Comparison of ENCODE assay signal across 17 cellular contexts in genomic region chr7:889391-889790, GRCh38. TPM values are rescaled to one million over a fixed set of nuclear protein-coding genes. Genes with fewer than 3 reads are reported as not detected.
A peak's percentile ranks its signal among the peaks of the same experiment; 100 is the strongest.
DNase-seq lines count a peak whose midpoint lies in the region; ATAC-seq and TF ChIP-seq lines count a peak whose summit lies in the region.
"Had no signal": no experiment of that assay in that cellular context is flagged by ENCODE, and none has a peak within 500 bp of the region (broad histone marks: within the 10 kb centered on the region; RNA-seq: fewer than 3 reads in every experiment).

No MANE protein-coding gene starts in this region.

- WGBS in IMR-90 (ENCODE audit: extremely low coverage in 2 of 2, insufficient read length in 1 of 2), 2 experiments: no CpG with 5 or more reads among the region's 18 CpGs
- WGBS in trophoblast cell (ENCODE audit: extremely low coverage, insufficient coverage, insufficient read length): no CpG with 5 or more reads among the region's 18 CpGs
- whole genome bisulfite sequencing in mesenchymal stem cell: 88% methylated on average over 5 of the region's 18 CpGs

- TF ChIP-seq CTCF in Calu3 (IDR thresholded peaks at IDR 0.05; ENCODE audit: unreplicated experiment) (no peak), IMR-90 (conservative IDR thresholded peaks at IDR 0.05; ENCODE audit: low read depth, low read length) (no peak)

- TF ChIP-seq POLR2A in IMR-90 (IDR thresholded peaks at IDR 0.05; ENCODE audit: low read depth, low read length): no peak

- H4K5ac ChIP-seq in IMR-90 (ENCODE audit: low read depth, low read length): no peak overlapping the region

- no peak overlapping the region for H2BK20ac ChIP-seq in IMR-90 (ENCODE audit: low read depth, low read length)

- dilution Hi-C loops in IMR-90 (cut with HindIII; ENCODE audit: low sequenced_read_pairs, unreplicated experiment): no loop called here

- H3K56ac ChIP-seq in IMR-90 (ENCODE audit: extremely low read depth, insufficient read depth, low read length): no peak overlapping the region

- H3K4me1 ChIP-seq in IMR-90 (ENCODE audit: control insufficient read depth, insufficient read depth, low read length) (no peaks in the 10 kb centered on the region), trophoblast cell (ENCODE audit: control insufficient read depth in 1 of 2, insufficient read depth in 2 of 2, low read length in 2 of 2) (peaks cover 5 to 11% of the 10 kb centered on the region in 2 experiments), mesenchymal stem cell (ENCODE audit: control insufficient read depth, insufficient read depth, low read depth, low read length) (peaks cover 14% of the 10 kb centered on the region)
- H3K4me1 ChIP-seq: A549 had no signal

- peaks cover 45% of the 10 kb centered on the region for H4K20me1 ChIP-seq in IMR-90 (ENCODE audit: insufficient read depth, low read length)

- no peak overlapping the region for H4K91ac ChIP-seq in IMR-90 (ENCODE audit: insufficient read depth, low read depth, low read length)
- no peak overlapping the region for H4K91ac ChIP-seq in trophoblast cell (ENCODE audit: low read depth, low read length)
- H4K91ac ChIP-seq in mesenchymal stem cell (ENCODE audit: low read length): no peak overlapping the region

- no peak overlapping the region for H4K12ac ChIP-seq in trophoblast cell (ENCODE audit: low read depth, low read length)

- peak overlapping the region; percentile 59 for H3K27ac Mint-ChIP-seq in Calu3 (ENCODE audit: unreplicated experiment)
- peak overlapping the region; percentile 56 to 83 for H3K27ac Mint-ChIP-seq in effector memory CD8-positive, alpha-beta T cell
- H3K27ac Mint-ChIP-seq: CD4-positive, CD25-positive, alpha-beta regulatory T cell; HFFc6; IgD-negative memory B cell had no signal

- H2AFZ ChIP-seq in IMR-90 (replicated peaks; ENCODE audit: low read length, poor library complexity) (no peak overlapping the region), trophoblast cell (ENCODE audit: insufficient read depth, low read length, poor library complexity) (no peak overlapping the region), mesenchymal stem cell (ENCODE audit: low read depth, low read length) (no peak overlapping the region)

- H3K14ac ChIP-seq in IMR-90 (replicated peaks; ENCODE audit: low read depth, low read length): no peak overlapping the region
- H3K14ac ChIP-seq in trophoblast cell (ENCODE audit: low read length): no peak overlapping the region
- no peak overlapping the region for H3K14ac ChIP-seq in mesenchymal stem cell (ENCODE audit: low read length in 2 of 2)

- H4K8ac ChIP-seq in IMR-90 (ENCODE audit: low read depth in 2 of 2, low read length in 2 of 2) (no peak overlapping the region), trophoblast cell (ENCODE audit: low read depth, low read length) (no peak overlapping the region), mesenchymal stem cell (ENCODE audit: low read length) (no peak overlapping the region)

- H3K18ac ChIP-seq in IMR-90 (ENCODE audit: low read depth, low read length) (no peak overlapping the region), trophoblast cell (ENCODE audit: low read length) (peak overlapping the region; percentile 2), mesenchymal stem cell (ENCODE audit: low read depth in 1 of 2, low read length in 2 of 2) (no peak overlapping the region)

- H2BK120ac ChIP-seq in IMR-90 (ENCODE audit: low read depth, low read length) (no peak overlapping the region), trophoblast cell (ENCODE audit: insufficient read depth, low read length, poor library complexity) (no peak overlapping the region), mesenchymal stem cell (ENCODE audit: low read depth, low read length) (no peak overlapping the region)

- H3K79me1 ChIP-seq in IMR-90 (ENCODE audit: low read depth in 1 of 2, low read length in 2 of 2): peaks cover 11 to 51% of the 10 kb centered on the region in 2 experiments
- no peaks in the 10 kb centered on the region for H3K79me1 ChIP-seq in trophoblast cell (ENCODE audit: low read length)
- peaks cover 60% of the 10 kb centered on the region for H3K79me1 ChIP-seq in mesenchymal stem cell (replicated peaks; ENCODE audit: low read length, poor library complexity, severe bottlenecking)

- peak overlapping the region; percentile 42 for H2AK9ac ChIP-seq in IMR-90 (replicated peaks; ENCODE audit: low read depth, low read length, poor library complexity)

- H3K9ac ChIP-seq in IMR-90 (ENCODE audit: low read depth, low read length) (no peak overlapping the region), trophoblast cell (ENCODE audit: low read length) (no peak overlapping the region), mesenchymal stem cell (ENCODE audit: low read length) (no peak overlapping the region)

- H3K23ac ChIP-seq in IMR-90 (ENCODE audit: low read depth, low read length): no peak overlapping the region
- H3K23ac ChIP-seq in trophoblast cell (ENCODE audit: low read length): no peak overlapping the region
- no peak overlapping the region for H3K23ac ChIP-seq in mesenchymal stem cell (ENCODE audit: low read length in 2 of 2)

- no peak overlapping the region for H3K4me3 ChIP-seq in IMR-90 (ENCODE audit: insufficient read depth, low read depth, low read length)
- no peak overlapping the region for H3K4me3 ChIP-seq in trophoblast cell (ENCODE audit: low read depth, low read length)
- H3K4me3 ChIP-seq in mesenchymal stem cell (ENCODE audit: insufficient read depth in 1 of 2, low read depth in 1 of 2, low read length in 2 of 2): no peak overlapping the region
- H3K4me3 ChIP-seq: A549 had no signal

- BruUV-seq in Calu3 (replicated peaks; lab: Mats Ljungman, UMichigan): no TSS peak
- no TSS peak for BruUV-seq in IMR-90 (replicated peaks; lab: Mats Ljungman, UMichigan)

- H2AK5ac ChIP-seq in IMR-90 (ENCODE audit: low read depth, low read length): no peak overlapping the region
- H2AK5ac ChIP-seq in trophoblast cell (ENCODE audit: low read length): no peak overlapping the region
- no peak overlapping the region for H2AK5ac ChIP-seq in mesenchymal stem cell (ENCODE audit: low read length, severe bottlenecking)

- H3K36me3 ChIP-seq in IMR-90 (ENCODE audit: control insufficient read depth, insufficient read depth, low read length) (peaks cover 52% of the 10 kb centered on the region), trophoblast cell (ENCODE audit: control insufficient read depth in 1 of 2, insufficient read depth in 2 of 2, low read length in 2 of 2) (peaks cover 83 to 85% of the 10 kb centered on the region in 2 experiments), mesenchymal stem cell (ENCODE audit: control insufficient read depth in 1 of 2, insufficient read depth in 2 of 2, low read depth in 1 of 2, low read length in 2 of 2) (peaks cover 62 to 86% of the 10 kb centered on the region in 2 experiments)

- no peak for DNase-seq in Calu3
- no peak for DNase-seq in IMR-90
- no peak for DNase-seq in effector memory CD8-positive, alpha-beta T cell
- no peak for DNase-seq in trophoblast cell
- DNase-seq in SHP77 (lab: John Stamatoyannopoulos, UW): no peak
- no peak for DNase-seq in kidney tubule cell (ENCODE audit: low spot score)
- no peak for DNase-seq in mesenchymal stem cell
- DNase-seq: CD4-positive, CD25-positive, alpha-beta regulatory T cell; HFFc6; NCI-H1436; NCI-H2029 treated with DMSO at 0.1 percent for 48 hours; NCI-H526; OCI-M1 had no signal

- H3K4me2 ChIP-seq in IMR-90 (ENCODE audit: low read depth, low read length) (no peak overlapping the region), trophoblast cell (ENCODE audit: low read length) (no peak overlapping the region), mesenchymal stem cell (ENCODE audit: low read length, poor library complexity, severe bottlenecking) (no peak overlapping the region)
- H3K4me2 ChIP-seq: A549 had no signal

- H3K36me3 Mint-ChIP-seq in Calu3 (ENCODE audit: insufficient read depth, unreplicated experiment): peaks cover 96% of the 10 kb centered on the region
- peaks cover 59% of the 10 kb centered on the region for H3K36me3 Mint-ChIP-seq in effector memory CD8-positive, alpha-beta T cell (ENCODE audit: insufficient read depth)

- 0 out of 2 replicates have a peak, but pooled peaks cover 5% of the 10 kb centered on the region for H3K9me1 ChIP-seq in IMR-90 (ENCODE audit: insufficient read depth, low read length)

- peaks cover 24% of the 10 kb centered on the region for H3K4me1 Mint-ChIP-seq in Calu3 (ENCODE audit: low read depth, unreplicated experiment)
- H3K4me1 Mint-ChIP-seq in effector memory CD8-positive, alpha-beta T cell (ENCODE audit: low read depth in 2 of 2): peaks cover 15 to 18% of the 10 kb centered on the region in 2 donors

- no peaks in the 10 kb centered on the region for H3K27me3 Mint-ChIP-seq in Calu3 (ENCODE audit: unreplicated experiment)
- H3K27me3 Mint-ChIP-seq in effector memory CD8-positive, alpha-beta T cell: no peaks in the 10 kb centered on the region
- H3K27me3 Mint-ChIP-seq: CD4-positive, CD25-positive, alpha-beta regulatory T cell; IgD-negative memory B cell had no signal

- H2BK5ac ChIP-seq in IMR-90 (ENCODE audit: low read depth, low read length, poor library complexity, severe bottlenecking): no peak overlapping the region
- H2BK5ac ChIP-seq in trophoblast cell (ENCODE audit: low read depth, low read length, poor library complexity): no peak overlapping the region
- no peak overlapping the region for H2BK5ac ChIP-seq in mesenchymal stem cell (ENCODE audit: low read depth, low read length, poor library complexity, severe bottlenecking)

- no peak overlapping the region for H3K4ac ChIP-seq in IMR-90 (ENCODE audit: low read depth, low read length)
- peak overlapping the region; percentile 4 for H3K4ac ChIP-seq in trophoblast cell (ENCODE audit: low read depth, low read length)
- no peak overlapping the region for H3K4ac ChIP-seq in mesenchymal stem cell (ENCODE audit: low read depth in 1 of 2, low read length in 2 of 2)

- intact Hi-C loops in Calu3 (cut with micrococcal nuclease; ENCODE audit: unreplicated experiment) (no loop called here), IMR-90 (cut with micrococcal nuclease) (no loop called here)

- in situ Hi-C loops in IMR-90 (cut with MboI; ENCODE audit: low sequenced_read_pairs): no loop called here

- H2BK12ac ChIP-seq in trophoblast cell (ENCODE audit: low read length) (no peak overlapping the region), mesenchymal stem cell (ENCODE audit: low read length in 2 of 2) (no peak overlapping the region)

- CTCF ChIA-PET in Calu3 (lab: Charles Lee): no interaction called here
- CTCF ChIA-PET in IMR-90 (lab: Yijun Ruan, JAX): no interaction called here

- no peaks in the 10 kb centered on the region for H3K9me3 Mint-ChIP-seq in Calu3 (ENCODE audit: low read depth, unreplicated experiment)
- H3K9me3 Mint-ChIP-seq in effector memory CD8-positive, alpha-beta T cell: no peaks in the 10 kb centered on the region
- H3K9me3 Mint-ChIP-seq: CD4-positive, CD25-positive, alpha-beta regulatory T cell; HFFc6; IgD-negative memory B cell had no signal

- POLR2A ChIA-PET in IMR-90 (lab: Charles Lee; ENCODE audit: unreplicated experiment): no interaction called here

- H3K79me2 ChIP-seq in trophoblast cell (ENCODE audit: control insufficient read depth, insufficient read depth, low read length, poor library complexity): peaks cover 13% of the 10 kb centered on the region

- peak overlapping the region; percentile 4 for H3K4me3 Mint-ChIP-seq in Calu3 (ENCODE audit: low read depth, unreplicated experiment)
- H3K4me3 Mint-ChIP-seq in effector memory CD8-positive, alpha-beta T cell: no peak overlapping the region
- H3K4me3 Mint-ChIP-seq: CD4-positive, CD25-positive, alpha-beta regulatory T cell; HFFc6; IgD-negative memory B cell had no signal

- H3K27ac ChIP-seq in IMR-90 (ENCODE audit: insufficient read depth, low read length): no peak overlapping the region
- H3K27ac ChIP-seq in trophoblast cell (ENCODE audit: low read depth, low read length): no peak overlapping the region
- H3K27ac ChIP-seq in mesenchymal stem cell (ENCODE audit: low read length, poor library complexity, severe bottlenecking): no peak overlapping the region
- H3K27ac ChIP-seq: A549 had no signal

- ATAC-seq in IMR-90 (ENCODE audit: low read depth) (no peak), HG03139 (IDR thresholded peaks at IDR 0.05; ENCODE audit: unreplicated experiment) (no peak)
- ATAC-seq in effector memory CD8-positive, alpha-beta T cell (replicated peaks): no peak
- ATAC-seq: A549, SK-N-SH treated with all-trans-retinoic acid at 6 μM for 48 hours had no signal

- H2BK15ac ChIP-seq in IMR-90 (ENCODE audit: low read depth, low read length): no peak overlapping the region
- H2BK15ac ChIP-seq in mesenchymal stem cell (ENCODE audit: low read depth, poor library complexity, severe bottlenecking): no peak overlapping the region

- H3K27me3 ChIP-seq in IMR-90 (ENCODE audit: control insufficient read depth, insufficient read depth, low read length) (no peaks in the 10 kb centered on the region), trophoblast cell (ENCODE audit: insufficient read depth, low read length) (no peaks in the 10 kb centered on the region), mesenchymal stem cell (ENCODE audit: control insufficient read depth in 1 of 2, insufficient read depth in 1 of 2, low read length in 2 of 2) (no peaks in the 10 kb centered on the region)

- TF ChIP-seq RAD21 in IMR-90 (IDR thresholded peaks at IDR 0.05; ENCODE audit: low read length): no peak

- no peaks in the 10 kb centered on the region for H3K9me3 ChIP-seq in IMR-90 (ENCODE audit: control insufficient read depth, insufficient read depth, low read length)
- no peaks in the 10 kb centered on the region for H3K9me3 ChIP-seq in trophoblast cell (ENCODE audit: insufficient read depth, low read depth, low read length)
- no peaks in the 10 kb centered on the region for H3K9me3 ChIP-seq in mesenchymal stem cell (ENCODE audit: control insufficient read depth, low read length)
- H3K9me3 ChIP-seq: A549 had no signal

RNA-seq across cellular contexts. Expression of gene GET4, which starts 13.0 kb away (rescaled TPM):
- 145 and 167 TPM in 2 replicates for total RNA-seq in Calu3 (2022)
- total RNA-seq in IMR-90 (2012; rRNA removed): 10.6 and 11.3 TPM in 2 replicates
- 30.9 and 37.2 TPM in 2 replicates for polyA plus RNA-seq in IMR-90 (2012; rRNA removed)
- 25.9 and 35.9 TPM in 2 replicates for polyA plus RNA-seq in IMR-90 (2012; cell fraction: cytosol; rRNA removed)
- polyA plus RNA-seq in IMR-90 (2012; cell fraction: nucleus; rRNA removed; ENCODE audit: low replicate concordance): 104 and 238 TPM in 2 replicates
- 81.6 and 84.3 TPM in 2 replicates for polyA plus RNA-seq in trophoblast cell (2013)
- 23.7 TPM for polyA plus RNA-seq in mesenchymal stem cell (2013, experiment 1 of 2)
- 23.3 TPM for polyA plus RNA-seq in mesenchymal stem cell (2013, experiment 2 of 2)

RNA-seq across cellular contexts. Expression of gene SUN1, which starts 57.1 kb away (rescaled TPM):
- 218 and 252 TPM in 2 replicates for total RNA-seq in Calu3 (2022)
- 113 and 129 TPM in 2 replicates for total RNA-seq in IMR-90 (2012; rRNA removed)
- 155 and 239 TPM in 2 replicates for polyA plus RNA-seq in IMR-90 (2012; rRNA removed)
- polyA plus RNA-seq in IMR-90 (2012; cell fraction: cytosol; rRNA removed): 84.1 and 183 TPM in 2 replicates
- 1,009 and 1,044 TPM in 2 replicates for polyA plus RNA-seq in IMR-90 (2012; cell fraction: nucleus; rRNA removed; ENCODE audit: low replicate concordance)
- 85.9 and 88.3 TPM in 2 replicates for polyA plus RNA-seq in trophoblast cell (2013)
- 67.0 TPM for polyA plus RNA-seq in mesenchymal stem cell (2013, experiment 1 of 2)
- 68.6 TPM for polyA plus RNA-seq in mesenchymal stem cell (2013, experiment 2 of 2)

Comparison
In these comparisons a context has a peak if more than half of its experiments do, and no peak if none do; other contexts are left out.
1. RNA of gene GET4, which starts 13.0 kb away (total RNA-seq): 145 to 167 TPM in Calu3; 10.6 to 11.3 TPM in IMR-90; every median in the first group is over 10 times any median in the second.